In genomic region chr1:243487649-243488227, GRCh38 we compare ENCODE assay signal across 13 cellular contexts.
A peak's percentile ranks its signal among the peaks of the same experiment; 100 is the strongest.
DNase-seq lines count a peak whose midpoint lies in the region; ATAC-seq and TF ChIP-seq lines count a peak whose summit lies in the region.
"Had no signal": no experiment of that assay in that cellular context is flagged by ENCODE, and none has a peak within 500 bp of the region (broad histone marks: within the 10 kb centered on the region; RNA-seq: fewer than 3 reads in every experiment).

No MANE protein-coding gene starts in this region.

- TF ChIP-seq CTCF in RWPE1 (conservative IDR thresholded peaks at IDR 0.05; ENCODE audit: low read depth) (no peak), thyroid gland (IDR thresholded peaks at IDR 0.05) (no peak)

- intact Hi-C loops in activated CD4-positive, alpha-beta T cell treated with anti-CD3 and anti-CD28 coated beads for 36 hours (cut with DNase I, micrococcal nuclease) = loop anchor here in 1 of 2 experiments (10.0 kb wide), 1 partner anchor 787 kb away; no protein-coding TSS in a partner anchor
- intact Hi-C loops in left colon (cut with DNase I, micrococcal nuclease) (no loop called here), thyroid gland (cut with DNase I) (no loop called here)

- peaks cover 6% of the 10 kb centered on the region for H3K4me1 Mint-ChIP-seq in activated CD4-positive, alpha-beta T cell treated with anti-CD3 and anti-CD28 coated beads for 36 hours

- peaks cover under 1 to 4% of the 10 kb centered on the region in 2 donors for H3K4me1 ChIP-seq in thyroid gland

- DNase-seq in activated CD4-positive, alpha-beta T cell treated with anti-CD3 and anti-CD28 coated beads for 48 hours = peak; percentile 24
- no peak for DNase-seq in activated CD4-positive, alpha-beta T cell treated with anti-CD3 and anti-CD28 coated beads for 36 hours
- peak; percentile 85 for DNase-seq in RWPE1 (ENCODE audit: low spot score)
- peak in 1 of 2 donors; percentile 53 for DNase-seq in left colon
- peak; percentile 43 to 62 for DNase-seq in thyroid gland
- no peak for DNase-seq in midbrain (lab: John Stamatoyannopoulos, UW)
- no peak for DNase-seq in DMS53 (lab: John Stamatoyannopoulos, UW)
- DNase-seq: GOT3 had no signal

- no peak overlapping the region for H3K4me3 ChIP-seq in thyroid gland (replicated peaks in 1 of 3)
- H3K4me3 ChIP-seq: cardiac muscle cell, right atrium auricular region, tibial nerve had no signal

- H3K27ac ChIP-seq in RWPE1 = peak overlapping the region; percentile 70
- H3K27ac ChIP-seq in thyroid gland = no peak overlapping the region
- H3K27ac ChIP-seq: right atrium auricular region had no signal

- H3K36me3 Mint-ChIP-seq in activated CD4-positive, alpha-beta T cell treated with anti-CD3 and anti-CD28 coated beads for 36 hours (ENCODE audit: low read depth) = no peaks in the 10 kb centered on the region

- no peaks in the 10 kb centered on the region for H3K27me3 Mint-ChIP-seq in activated CD4-positive, alpha-beta T cell treated with anti-CD3 and anti-CD28 coated beads for 36 hours

- 62 to 87% methylated on average over 23 to 33 of the region's 40 CpGs for WGBS in thyroid gland, 2 donors

- POLR2A ChIA-PET in activated CD4-positive, alpha-beta T cell treated with anti-CD3 and anti-CD28 coated beads for 36 hours (lab: Charles Lee) = no interaction called here
- POLR2A ChIA-PET in RWPE1 (lab: Yijun Ruan, JAX; ENCODE audit: low non-redundant PET) = no interaction called here

- CTCF ChIA-PET in activated CD4-positive, alpha-beta T cell treated with anti-CD3 and anti-CD28 coated beads for 36 hours (lab: Charles Lee) = interaction anchor here (0.6 kb wide), 1 partner anchor 20 kb away, joined by 3 read pairs; no protein-coding TSS in a partner anchor
- CTCF ChIA-PET in RWPE1 (lab: Yijun Ruan, JAX) = no interaction called here

- TF ChIP-seq POLR2A in thyroid gland (IDR thresholded peaks at IDR 0.05) = no peak

- H3K9me3 ChIP-seq in thyroid gland = no peaks in the 10 kb centered on the region
- H3K9me3 ChIP-seq: right atrium auricular region, tibial nerve had no signal

- no peaks in the 10 kb centered on the region for H3K9me3 Mint-ChIP-seq in activated CD4-positive, alpha-beta T cell treated with anti-CD3 and anti-CD28 coated beads for 36 hours (ENCODE audit: low read depth)

- no peaks in the 10 kb centered on the region for H3K27me3 ChIP-seq in thyroid gland
- H3K27me3 ChIP-seq: cardiac muscle cell, right atrium auricular region, tibial nerve had no signal

- H3K4me3 Mint-ChIP-seq in activated CD4-positive, alpha-beta T cell treated with anti-CD3 and anti-CD28 coated beads for 36 hours = no peak overlapping the region

- H3K36me3 ChIP-seq in thyroid gland = no peaks in the 10 kb centered on the region
- H3K36me3 ChIP-seq: cardiac muscle cell, right atrium auricular region had no signal

- H3K27ac Mint-ChIP-seq in activated CD4-positive, alpha-beta T cell treated with anti-CD3 and anti-CD28 coated beads for 36 hours = no peak overlapping the region

- no peak for ATAC-seq in activated CD4-positive, alpha-beta T cell treated with anti-CD3 and anti-CD28 coated beads for 36 hours
- peak; percentile 89 for ATAC-seq in left colon
- no peak for ATAC-seq in SK-N-SH treated with all-trans-retinoic acid at 6 μM for 48 hours
- ATAC-seq: HepG2 had no signal

TF ChIP-seq in SK-N-SH treated with all-trans-retinoic acid at 6 μM for 48 hours, 23 proteins besides CTCF, POLR2A, EP300 and RAD21:
- TF ChIP-seq TSHZ2 (CRISPR knock-in tag; IDR thresholded peaks at IDR 0.05) (no peak), ESRRG (CRISPR knock-in tag; IDR thresholded peaks at IDR 0.05) (no peak), PPARA (CRISPR knock-in tag; IDR thresholded peaks at IDR 0.05; ENCODE audit: borderline replicate concordance) (no peak), TCF4 (CRISPR knock-in tag; IDR thresholded peaks at IDR 0.05; ENCODE audit: borderline replicate concordance) (no peak), ZNF565 (CRISPR knock-in tag; conservative IDR thresholded peaks at IDR 0.05; ENCODE audit: low read depth) (no peak), RARB (CRISPR knock-in tag; IDR thresholded peaks at IDR 0.05) (no peak), ZFP30 (CRISPR knock-in tag; IDR thresholded peaks at IDR 0.05) (no peak), ARNTL (CRISPR knock-in tag; IDR thresholded peaks at IDR 0.05; ENCODE audit: borderline replicate concordance, low read depth) (no peak)
- TF ChIP-seq, protein P1, sequence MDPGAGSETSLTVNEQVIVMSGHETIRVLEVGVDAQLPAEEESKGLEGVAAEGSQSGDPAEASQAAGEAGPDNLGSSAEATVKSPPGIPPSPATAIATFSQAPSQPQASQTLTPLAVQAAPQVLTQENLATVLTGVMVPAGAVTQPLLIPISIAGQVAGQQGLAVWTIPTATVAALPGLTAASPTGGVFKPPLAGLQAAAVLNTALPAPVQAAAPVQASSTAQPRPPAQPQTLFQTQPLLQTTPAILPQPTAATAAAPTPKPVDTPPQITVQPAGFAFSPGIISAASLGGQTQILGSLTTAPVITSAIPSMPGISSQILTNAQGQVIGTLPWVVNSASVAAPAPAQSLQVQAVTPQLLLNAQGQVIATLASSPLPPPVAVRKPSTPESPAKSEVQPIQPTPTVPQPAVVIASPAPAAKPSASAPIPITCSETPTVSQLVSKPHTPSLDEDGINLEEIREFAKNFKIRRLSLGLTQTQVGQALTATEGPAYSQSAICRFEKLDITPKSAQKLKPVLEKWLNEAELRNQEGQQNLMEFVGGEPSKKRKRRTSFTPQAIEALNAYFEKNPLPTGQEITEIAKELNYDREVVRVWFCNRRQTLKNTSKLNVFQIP (CRISPR knock-in tag; IDR thresholded peaks at IDR 0.05; ENCODE audit: borderline replicate concordance, low read depth) = no peak

Comparison
In these comparisons a context has a peak if more than half of its experiments do, and no peak if none do; other contexts are left out.
1. DNase-seq: peak in activated CD4-positive, alpha-beta T cell treated with anti-CD3 and anti-CD28 coated beads for 48 hours (single experiment), RWPE1 (single experiment) and thyroid gland (2 of 2); none in activated CD4-positive, alpha-beta T cell treated with anti-CD3 and anti-CD28 coated beads for 36 hours (single experiment), midbrain (single experiment) and DMS53 (single experiment).